In genomic region chr16:64996641-64997040, GRCh38 we compare ENCODE assay signal across 23 cellular contexts.
"Had no signal": no experiment of that assay in that cellular context is flagged by ENCODE, and none has a peak within 500 bp of the region (broad histone marks: within the 10 kb centered on the region; RNA-seq: fewer than 3 reads in every experiment).

No MANE protein-coding gene starts in this region.

- H3K4me1 ChIP-seq: left lung, neural progenitor cell, testis, uterus had no signal

- H3K27ac ChIP-seq: left lung, neural progenitor cell, testis, uterus, WERI-Rb-1 had no signal

- H3K4me3 Mint-ChIP-seq: activated CD4-positive, alpha-beta T cell treated with anti-CD3 and anti-CD28 coated beads, Interleukin-2, amount 10 ng/mL, durations not matched to agents 7 days and 5 days; activated CD8-positive, alpha-beta memory T cell treated with anti-CD3 and anti-CD28 coated beads, Interleukin-2, amount 10 ng/mL, durations not matched to agents 7 days and 5 days; activated CD8-positive, alpha-beta T cell treated with anti-CD3 and anti-CD28 coated beads for 36 hours; activated naive CD4-positive, alpha-beta T cell treated with anti-CD3 and anti-CD28 coated beads, Interleukin-2, amount 50 U/mL, for 24 hours; brain; immature natural killer cell; naive thymus-derived CD8-positive, alpha-beta T cell; neural progenitor cell had no signal

- H3K27me3 Mint-ChIP-seq: activated CD4-positive, alpha-beta T cell treated with anti-CD3 and anti-CD28 coated beads, Interleukin-2, amount 10 ng/mL, durations not matched to agents 7 days and 5 days; activated CD8-positive, alpha-beta memory T cell treated with anti-CD3 and anti-CD28 coated beads, Interleukin-2, amount 10 ng/mL, durations not matched to agents 7 days and 5 days; activated CD8-positive, alpha-beta T cell treated with anti-CD3 and anti-CD28 coated beads for 36 hours; activated naive CD4-positive, alpha-beta T cell treated with anti-CD3 and anti-CD28 coated beads, Interleukin-2, amount 50 U/mL, for 24 hours; naive thymus-derived CD8-positive, alpha-beta T cell had no signal

- H3K36me3 Mint-ChIP-seq: activated CD8-positive, alpha-beta memory T cell treated with anti-CD3 and anti-CD28 coated beads, Interleukin-2, amount 10 ng/mL, durations not matched to agents 7 days and 5 days; activated naive CD4-positive, alpha-beta T cell treated with anti-CD3 and anti-CD28 coated beads, Interleukin-2, amount 50 U/mL, for 24 hours; immature natural killer cell; naive thymus-derived CD8-positive, alpha-beta T cell had no signal

- H3K9me3 Mint-ChIP-seq: activated CD4-positive, alpha-beta T cell treated with anti-CD3 and anti-CD28 coated beads, Interleukin-2, amount 10 ng/mL, durations not matched to agents 7 days and 5 days; activated CD8-positive, alpha-beta T cell treated with anti-CD3 and anti-CD28 coated beads for 36 hours; brain; neural progenitor cell had no signal

- H3K4me1 Mint-ChIP-seq: activated CD4-positive, alpha-beta T cell treated with anti-CD3 and anti-CD28 coated beads, Interleukin-2, amount 10 ng/mL, durations not matched to agents 7 days and 5 days; activated CD8-positive, alpha-beta memory T cell treated with anti-CD3 and anti-CD28 coated beads, Interleukin-2, amount 10 ng/mL, durations not matched to agents 7 days and 5 days; activated naive CD4-positive, alpha-beta T cell treated with anti-CD3 and anti-CD28 coated beads, Interleukin-2, amount 50 U/mL, for 24 hours; immature natural killer cell; naive thymus-derived CD8-positive, alpha-beta T cell; neural progenitor cell had no signal

- ATAC-seq: activated CD8-positive, alpha-beta memory T cell treated with anti-CD3 and anti-CD28 coated beads, Interleukin-2, amount 10 ng/mL, durations not matched to agents 7 days and 5 days; activated CD8-positive, alpha-beta T cell treated with anti-CD3 and anti-CD28 coated beads for 36 hours; left lung; naive thymus-derived CD8-positive, alpha-beta T cell; sciatic nerve had no signal

- H3K27ac Mint-ChIP-seq: activated CD4-positive, alpha-beta T cell treated with anti-CD3 and anti-CD28 coated beads, Interleukin-2, amount 10 ng/mL, durations not matched to agents 7 days and 5 days; activated CD8-positive, alpha-beta memory T cell treated with anti-CD3 and anti-CD28 coated beads, Interleukin-2, amount 10 ng/mL, durations not matched to agents 7 days and 5 days; activated CD8-positive, alpha-beta T cell treated with anti-CD3 and anti-CD28 coated beads for 36 hours; activated naive CD4-positive, alpha-beta T cell treated with anti-CD3 and anti-CD28 coated beads, Interleukin-2, amount 50 U/mL, for 24 hours; brain; immature natural killer cell; naive thymus-derived CD8-positive, alpha-beta T cell; neural progenitor cell had no signal

- H3K27me3 ChIP-seq: left lung, neural progenitor cell, testis, uterus had no signal

- DNase-seq: activated CD4-positive, alpha-beta T cell treated with anti-CD3 and anti-CD28 coated beads, Interleukin-2, amount 10 ng/mL, durations not matched to agents 7 days and 5 days; activated CD4-positive, CD25-positive, alpha-beta regulatory T cell treated with anti-CD3 and anti-CD28 coated beads, Interleukin-2, amount 50 U/mL, for 72 hours; activated CD8-positive, alpha-beta memory T cell treated with anti-CD3 and anti-CD28 coated beads, Interleukin-2, amount 10 ng/mL, durations not matched to agents 7 days and 5 days; activated CD8-positive, alpha-beta T cell treated with anti-CD3 and anti-CD28 coated beads for 36 hours; activated gamma-delta T cell treated with Interleukin-2 at 50 U/mL for 16 hours; activated T-cell treated with anti-CD3 and anti-CD28 coated beads for 4 hours; anterior cingulate cortex; erythroblast; foreskin melanocyte; immature natural killer cell; naive thymus-derived CD8-positive, alpha-beta T cell; posterior cingulate gyrus; stimulated activated CD4-positive, alpha-beta T cell treated with anti-CD3 and anti-CD28 coated beads, Interleukin-4, amount 100 ng/mL, for 1 hour; stimulated activated naive CD4-positive, alpha-beta T cell; testis; trophoblast cell; uterus; WERI-Rb-1 had no signal
